ENCODE assay signal across 8 cellular contexts in the genomic region with DNA sequence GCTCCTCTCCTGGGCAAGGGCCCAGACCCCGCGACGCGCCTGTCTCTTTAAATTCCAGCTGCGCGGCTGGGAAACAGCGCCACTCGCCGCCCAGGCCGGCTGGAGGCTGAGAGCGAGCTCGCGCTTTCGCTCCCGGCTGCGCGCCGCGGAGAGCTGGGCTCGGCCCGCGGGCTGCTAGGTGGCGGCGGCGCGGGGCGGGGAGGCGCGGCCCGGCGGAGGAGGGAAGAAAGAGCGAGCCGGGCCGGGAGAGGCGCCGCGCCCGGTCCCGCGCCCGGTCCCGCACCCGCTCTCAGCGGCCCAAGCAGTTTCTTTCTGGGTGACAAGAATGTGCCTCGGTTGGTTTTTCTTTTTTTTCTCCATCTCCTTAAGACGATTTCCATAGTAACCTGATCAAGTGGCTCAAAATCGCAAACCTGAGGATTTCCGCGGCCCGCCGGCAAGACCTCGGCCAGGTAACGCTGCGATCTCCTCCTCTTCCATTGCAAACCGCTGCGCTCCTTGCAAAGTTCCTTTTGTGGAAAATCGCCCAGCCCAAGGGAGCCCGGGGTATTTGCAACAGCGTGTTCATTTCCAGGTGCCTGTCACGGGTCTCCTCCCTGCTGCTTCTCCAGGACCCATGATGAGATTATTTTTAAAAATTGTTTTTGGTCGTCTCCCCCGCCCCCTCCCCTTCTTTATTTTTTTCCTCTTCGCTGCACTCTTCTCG.
DNase-seq lines count a peak whose midpoint lies in the region; ATAC-seq, FAIRE-seq and TF ChIP-seq lines count a peak whose summit lies in the region.

No MANE protein-coding gene starts in this region.

- no peaks in the 10 kb centered on the region for H3K9me3 ChIP-seq in adipocyte (ENCODE audit: control insufficient read depth, low read length)
- no peaks in the 10 kb centered on the region for H3K9me3 ChIP-seq in heart right ventricle
- H3K9me3 ChIP-seq in ovary, result no peaks in the 10 kb centered on the region

- H3K36me3 ChIP-seq in adipocyte (ENCODE audit: control insufficient read depth, insufficient read depth, low read length, severe bottlenecking) (no peaks in the 10 kb centered on the region), heart right ventricle (no peaks in the 10 kb centered on the region), ovary (no peaks in the 10 kb centered on the region)

- TF ChIP-seq POLR2A in ovary (IDR thresholded peaks at IDR 0.05), result no peak

- WGBS in heart right ventricle, 2 donors, result 0% methylated on average over 58 to 63 of the region's 64 CpGs
- 0 to 2% (median 2%) methylated on average over 61 to 64 of the region's 64 CpGs for WGBS in ovary, 3 donors

- peaks cover 5% of the 10 kb centered on the region for H3K4me1 ChIP-seq in adipocyte (ENCODE audit: control insufficient read depth, insufficient read depth, low read length)
- H3K4me1 ChIP-seq in heart right ventricle, result peaks cover 4 to 18% (median 7%) of the 10 kb centered on the region in 9 donors
- H3K4me1 ChIP-seq in ovary (ENCODE audit: insufficient read depth), result peaks cover 5% of the 10 kb centered on the region

- H3K4me3 ChIP-seq in adipocyte (ENCODE audit: low read length), result peak overlapping the region; percentile 93
- H3K4me3 ChIP-seq in heart right ventricle, result peak overlapping the region; percentile 36 to 86 (median 75)
- peak overlapping the region; percentile 66 for H3K4me3 ChIP-seq in ovary

- ATAC-seq in GM19328 (IDR thresholded peaks at IDR 0.05; ENCODE audit: unreplicated experiment), result peak; percentile 87
- peak; percentile 91 for ATAC-seq in HG03280 (IDR thresholded peaks at IDR 0.05; ENCODE audit: unreplicated experiment)
- ATAC-seq in heart right ventricle, result peak; percentile 94 to 99 (median 96)

- H3K27me3 ChIP-seq in adipocyte (replicated peaks; ENCODE audit: control insufficient read depth, insufficient read depth, low read length) (no peaks in the 10 kb centered on the region), heart right ventricle (peaks cover 0 to 28% (median 0%) of the 10 kb centered on the region in 7 donors), ovary (no peaks in the 10 kb centered on the region)

- H3K9ac ChIP-seq in adipocyte (ENCODE audit: low read length), result peak overlapping the region; percentile 87

- intact Hi-C loops in heart right ventricle (cut with DNase I) (loop anchor here in 5 of 10 donors (2.0 to 10.0 kb wide), 5 partner anchors 20 to 360 kb away; a partner anchor contains a TSS), ovary (cut with DNase I) (loop anchor here in 2 of 4 donors (5.0 to 10.0 kb wide), 3 partner anchors 93 to 173 kb away; no protein-coding TSS in a partner anchor)

- H3K27ac ChIP-seq in heart right ventricle, result peak overlapping the region in 5 of 10 donors; percentile 28 to 74 (median 55)
- peak overlapping the region; percentile 33 to 83 for H3K27ac ChIP-seq in ovary

- TF ChIP-seq CTCF in D721Med (IDR thresholded peaks at IDR 0.05; ENCODE audit: insufficient read depth, missing control alignments), result peak; percentile 62
- TF ChIP-seq CTCF in heart right ventricle (IDR thresholded peaks at IDR 0.05), result peak in 8 of 9 donors; percentile 14 to 74 (median 46)
- peak; percentile 28 to 51 (median 50) for TF ChIP-seq CTCF in ovary (IDR thresholded peaks at IDR 0.05)

- DNase-seq in D721Med (ENCODE audit: insufficient read length, low spot score) (peak; percentile 37), NCI-H510A treated with DMSO at 0.1 percent for 48 hours (lab: John Stamatoyannopoulos, UW) (peak; percentile 63), adipocyte (ENCODE audit: low read depth) (peak; percentile 95), heart right ventricle (peak; percentile 62 to 80), ovary (peak; percentile 80 to 86 (median 85))
- DNase-seq in activated effector memory CD4-positive, alpha-beta T cell treated with anti-CD3 and anti-CD28 coated beads, Interleukin-2, amount 50 U/mL, for 16 hours, result no peak

- TF ChIP-seq EP300 in ovary (IDR thresholded peaks at IDR 0.05), result no peak

- no peak for FAIRE-seq in D721Med (lab: Jason Lieb, UNC)
